ENCODE assay signal across 23 cellular contexts in the genomic region with DNA sequence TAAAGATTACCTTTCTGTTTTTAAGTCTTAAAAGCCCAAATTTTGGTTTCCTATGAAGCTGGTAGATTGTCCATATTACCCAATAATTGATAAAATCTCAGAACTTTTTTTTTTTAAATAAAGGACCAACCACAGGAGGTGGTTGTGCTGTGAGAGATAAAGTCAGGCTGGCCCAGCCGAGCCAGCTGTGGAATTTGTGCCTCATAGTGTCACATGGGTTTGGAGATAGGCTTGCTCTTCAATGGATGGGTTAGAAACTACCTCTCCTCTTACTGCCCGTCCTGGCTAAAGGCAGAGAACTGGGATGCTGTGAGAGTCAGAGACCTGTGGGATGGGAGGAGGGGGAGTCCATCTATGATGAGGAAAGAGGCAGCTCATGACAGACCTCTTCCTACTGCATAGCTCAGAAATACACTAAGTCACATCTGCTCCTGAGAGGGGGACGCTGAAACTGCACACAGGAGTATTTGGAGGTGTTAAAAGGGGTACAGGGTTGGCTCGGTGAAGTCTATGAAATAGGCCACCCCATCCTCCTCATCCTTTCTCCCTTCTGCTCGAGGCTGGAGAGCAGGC.
"Had no signal": no experiment of that assay in that cellular context is flagged by ENCODE, and none has a peak within 500 bp of the region (broad histone marks: within the 10 kb centered on the region; RNA-seq: fewer than 3 reads in every experiment).

No MANE protein-coding gene starts in this region.

- H3K4me1 Mint-ChIP-seq: neural crest cell had no signal

- H3K27me3 Mint-ChIP-seq: activated naive CD8-positive, alpha-beta T cell treated with anti-CD3 and anti-CD28 coated beads for 36 hours; activated T-cell treated with anti-CD3 and anti-CD28 coated beads, Interleukin-2, amount 50 U/mL, for 24 hours; naive thymus-derived CD4-positive, alpha-beta T cell; stimulated activated memory B cell treated with anti-CD40 and anti-IgM and Interleukin-4, amounts not matched to agents 10 μg/mL and 1 μg/mL and 100 μg/mL, for 72 hours had no signal

- H3K9me3 Mint-ChIP-seq: activated naive CD8-positive, alpha-beta T cell treated with anti-CD3 and anti-CD28 coated beads for 36 hours; activated T-cell treated with anti-CD3 and anti-CD28 coated beads, Interleukin-2, amount 50 U/mL, for 24 hours; activated T-helper 2 cell treated with anti-CD3 and anti-CD28 coated beads, Interferon-gamma antibody, Interleukin-2, Interleukin-4, amounts not matched to agents 10 μg/mL and 5 μg/mL and 100 μg/mL, durations not matched to agents 14 hours and 24 hours and 36 hours; naive thymus-derived CD4-positive, alpha-beta T cell; neural crest cell; stimulated activated memory B cell treated with anti-CD40 and anti-IgM and Interleukin-4, amounts not matched to agents 10 μg/mL and 1 μg/mL and 100 μg/mL, for 72 hours; type B pancreatic cell had no signal

- H3K36me3 ChIP-seq: left ventricle myocardium inferior, vagina had no signal

- H3K27ac ChIP-seq: left ventricle myocardium inferior, vagina, VCaP had no signal

- H3K27me3 ChIP-seq: vagina had no signal

- H3K27ac Mint-ChIP-seq: activated T-cell treated with anti-CD3 and anti-CD28 coated beads, Interleukin-2, amount 50 U/mL, for 24 hours; activated T-helper 2 cell treated with anti-CD3 and anti-CD28 coated beads, Interferon-gamma antibody, Interleukin-2, Interleukin-4, amounts not matched to agents 10 μg/mL and 5 μg/mL and 100 μg/mL, durations not matched to agents 14 hours and 24 hours and 36 hours; stimulated activated memory B cell treated with anti-CD40 and anti-IgM and Interleukin-4, amounts not matched to agents 10 μg/mL and 1 μg/mL and 100 μg/mL, for 72 hours; type B pancreatic cell had no signal

- H3K4me3 Mint-ChIP-seq: activated naive CD8-positive, alpha-beta T cell treated with anti-CD3 and anti-CD28 coated beads for 36 hours; activated T-cell treated with anti-CD3 and anti-CD28 coated beads, Interleukin-2, amount 50 U/mL, for 24 hours; immature natural killer cell; neural crest cell; stimulated activated memory B cell treated with anti-CD40 and anti-IgM and Interleukin-4, amounts not matched to agents 10 μg/mL and 1 μg/mL and 100 μg/mL, for 72 hours; type B pancreatic cell had no signal

- H3K9me3 ChIP-seq: left ventricle myocardium inferior, vagina had no signal

- H3K36me3 Mint-ChIP-seq: activated naive CD8-positive, alpha-beta T cell treated with anti-CD3 and anti-CD28 coated beads for 36 hours; immature natural killer cell; stimulated activated memory B cell treated with anti-CD40 and anti-IgM and Interleukin-4, amounts not matched to agents 10 μg/mL and 1 μg/mL and 100 μg/mL, for 72 hours; type B pancreatic cell had no signal

- DNase-seq: activated CD4-positive, alpha-beta T cell treated with anti-CD3 and anti-CD28 coated beads, Interleukin-2, amount 50 U/mL, for 1 hour; activated CD4-positive, CD25-positive, alpha-beta regulatory T cell treated with anti-CD3 and anti-CD28 coated beads, Interleukin-2, amount 50 U/mL, for 72 hours; activated naive CD4-positive, alpha-beta T cell treated with Interleukin-2 at 50 U/mL for 16 hours; activated naive CD8-positive, alpha-beta T cell treated with anti-CD3 and anti-CD28 coated beads for 36 hours; activated T-cell treated with anti-CD3 and anti-CD28 coated beads, Interleukin-2, amount 50 U/mL, for 24 hours; central memory CD4-positive, alpha-beta T cell; dermis blood vessel endothelial cell; effector CD8-positive, alpha-beta T cell; foreskin melanocyte; immature natural killer cell; kidney glomerular epithelial cell; left ventricle myocardium inferior; naive thymus-derived CD4-positive, alpha-beta T cell; small intestine; stimulated activated CD4-positive, alpha-beta T cell treated with anti-CD3 and anti-CD28 coated beads, Interleukin-2, amount 100 ng/mL, for 24 hours; T-helper 9 cell had no signal

- H3K4me3 ChIP-seq: left ventricle myocardium inferior, vagina had no signal

- ATAC-seq: naive thymus-derived CD4-positive, alpha-beta T cell; sciatic nerve; stimulated activated memory B cell treated with anti-CD40 and anti-IgM and Interleukin-4, amounts not matched to agents 10 μg/mL and 1 μg/mL and 100 μg/mL, for 72 hours had no signal
